ENCODE assay signal across 16 cellular contexts in genomic region chr4:106681381-106681921, GRCh38.
"Had no signal": no experiment of that assay in that cellular context is flagged by ENCODE, and none has a peak within 500 bp of the region (broad histone marks: within the 10 kb centered on the region; RNA-seq: fewer than 3 reads in every experiment).

No MANE protein-coding gene starts in this region.

- H3K4me1 Mint-ChIP-seq: central memory CD8-positive, alpha-beta T cell; naive thymus-derived CD8-positive, alpha-beta T cell had no signal

- H3K36me3 ChIP-seq: esophagus muscularis mucosa, gastrocnemius medialis, left ventricle myocardium inferior, transverse colon had no signal

- H3K27me3 Mint-ChIP-seq: central memory CD8-positive, alpha-beta T cell; dendritic cell treated with granulocyte-macrophage colony-stimulating factor and Interleukin-4, amounts not matched to agents 40 ng/mL and 50 ng/mL, for 4 days; effector memory CD8-positive, alpha-beta T cell; naive thymus-derived CD8-positive, alpha-beta T cell; stimulated activated naive CD8-positive, alpha-beta T cell treated with anti-CD3 and anti-CD28 coated beads, Interleukin-15, Interleukin-2, amounts not matched to agents 100 ng/mL and 50 ng/mL, for 24 hours had no signal

- ATAC-seq: effector memory CD8-positive, alpha-beta T cell; gastrocnemius medialis; mucosa of descending colon; naive thymus-derived CD8-positive, alpha-beta T cell had no signal

- H3K27ac ChIP-seq: epithelial cell of prostate, esophagus muscularis mucosa, gastrocnemius medialis, left ventricle myocardium inferior, testis, transverse colon had no signal

- H3K4me3 Mint-ChIP-seq: central memory CD8-positive, alpha-beta T cell; dendritic cell treated with granulocyte-macrophage colony-stimulating factor and Interleukin-4, amounts not matched to agents 40 ng/mL and 50 ng/mL, for 4 days; effector memory CD8-positive, alpha-beta T cell; naive thymus-derived CD8-positive, alpha-beta T cell; stimulated activated naive CD8-positive, alpha-beta T cell treated with anti-CD3 and anti-CD28 coated beads, Interleukin-15, Interleukin-2, amounts not matched to agents 100 ng/mL and 50 ng/mL, for 24 hours had no signal

- H3K27ac Mint-ChIP-seq: dendritic cell treated with granulocyte-macrophage colony-stimulating factor and Interleukin-4, amounts not matched to agents 40 ng/mL and 50 ng/mL, for 4 days; effector memory CD8-positive, alpha-beta T cell; stimulated activated naive CD8-positive, alpha-beta T cell treated with anti-CD3 and anti-CD28 coated beads, Interleukin-15, Interleukin-2, amounts not matched to agents 100 ng/mL and 50 ng/mL, for 24 hours had no signal

- H3K9me3 ChIP-seq: esophagus muscularis mucosa, gastrocnemius medialis, mucosa of descending colon, testis, transverse colon had no signal

- H3K27me3 ChIP-seq: esophagus muscularis mucosa, gastrocnemius medialis, testis, transverse colon had no signal

- H3K4me3 ChIP-seq: esophagus muscularis mucosa, gastrocnemius medialis, left ventricle myocardium inferior, mucosa of descending colon, smooth muscle cell, testis, transverse colon had no signal

- H3K4me1 ChIP-seq: esophagus muscularis mucosa, gastrocnemius medialis, left ventricle myocardium inferior, testis, transverse colon had no signal

- DNase-seq: effector memory CD8-positive, alpha-beta T cell; gastrocnemius medialis; islet precursor cell; left ventricle myocardium inferior; mammary epithelial cell; naive thymus-derived CD8-positive, alpha-beta T cell; stimulated activated CD4-positive, alpha-beta T cell treated with anti-CD3 and anti-CD28 coated beads, Interleukin-2, amount 100 ng/mL, for 48 hours; testis; transverse colon had no signal

- H3K4me2 ChIP-seq: smooth muscle cell had no signal
